Comparison of ENCODE assay signal across 14 cellular contexts in the genomic region with DNA sequence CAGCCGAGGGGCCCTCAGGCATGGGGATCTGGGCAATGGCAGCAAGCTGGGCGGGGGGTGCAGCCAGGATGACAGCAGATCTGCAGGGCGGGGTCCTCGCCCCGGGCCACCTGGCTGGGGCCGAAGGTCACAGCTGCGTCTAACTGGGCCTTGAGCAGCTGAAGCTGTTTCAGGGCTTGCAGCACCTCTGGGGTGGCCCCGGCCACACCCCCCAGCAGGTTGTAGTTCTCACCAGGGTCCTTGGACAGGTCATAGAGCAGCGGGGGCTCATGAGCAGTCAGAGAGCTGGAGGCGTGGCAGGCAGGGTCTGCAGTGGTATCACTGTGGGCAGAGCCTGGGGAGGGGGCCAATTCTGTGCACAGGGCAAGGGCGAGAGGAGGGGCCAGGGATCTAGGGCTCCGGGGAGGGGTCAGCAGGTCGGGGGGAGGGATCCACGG. TPM values are rescaled to one million over a fixed set of nuclear protein-coding genes. Genes with fewer than 3 reads are reported as not detected.
"Had no signal": no experiment of that assay in that cellular context is flagged by ENCODE, and none has a peak within 500 bp of the region (broad histone marks: within the 10 kb centered on the region; RNA-seq: fewer than 3 reads in every experiment).

No MANE protein-coding gene starts in this region.

- H3K9me3 ChIP-seq: body of pancreas, gastroesophageal sphincter, lower lobe of right lung, neutrophil, tibial artery had no signal

- H3K27me3 Mint-ChIP-seq: activated CD4-positive, alpha-beta T cell treated with anti-CD3 and anti-CD28 coated beads, Interleukin-2, amount 10 ng/mL, durations not matched to agents 24 days and 14 days; naive thymus-derived CD4-positive, alpha-beta T cell had no signal

- H3K27ac Mint-ChIP-seq: activated CD4-positive, alpha-beta T cell treated with anti-CD3 and anti-CD28 coated beads, Interleukin-2, amount 10 ng/mL, durations not matched to agents 24 days and 14 days; dendritic cell treated with granulocyte-macrophage colony-stimulating factor and Interleukin-4, amounts not matched to agents 40 ng/mL and 50 ng/mL, for 4 days had no signal

- H3K27me3 ChIP-seq: body of pancreas, neutrophil had no signal

- ATAC-seq: body of pancreas; gastroesophageal sphincter; lower lobe of right lung; naive thymus-derived CD4-positive, alpha-beta T cell had no signal

- H3K27ac ChIP-seq: gastroesophageal sphincter, lower lobe of right lung, SJSA1, skin epidermis, tibial artery had no signal

- H3K9me3 Mint-ChIP-seq: activated CD4-positive, alpha-beta T cell treated with anti-CD3 and anti-CD28 coated beads, Interleukin-2, amount 10 ng/mL, durations not matched to agents 24 days and 14 days; dendritic cell treated with granulocyte-macrophage colony-stimulating factor and Interleukin-4, amounts not matched to agents 40 ng/mL and 50 ng/mL, for 4 days; naive thymus-derived CD4-positive, alpha-beta T cell had no signal

- DNase-seq: activated CD4-positive, alpha-beta T cell treated with anti-CD3 and anti-CD28 coated beads, Interleukin-2, amount 10 ng/mL, durations not matched to agents 24 days and 14 days; activated naive CD4-positive, alpha-beta T cell treated with Interleukin-2 at 50 U/mL for 16 hours; activated T-cell treated with anti-CD3 and anti-CD28 coated beads, Interleukin-2, amount 50 U/mL, for 48 hours; amniotic stem cell; body of pancreas; lower lobe of right lung; naive thymus-derived CD4-positive, alpha-beta T cell; SW 1271; tibial artery had no signal

- H3K4me3 ChIP-seq: body of pancreas, gastroesophageal sphincter, lower lobe of right lung, SJSA1, skin epidermis, tibial artery had no signal

- H3K4me3 Mint-ChIP-seq: dendritic cell treated with granulocyte-macrophage colony-stimulating factor and Interleukin-4, amounts not matched to agents 40 ng/mL and 50 ng/mL, for 4 days had no signal

RNA-seq across cellular contexts. Expression of gene MAPK8IP2, which starts 24.6 kb away (rescaled TPM):
- polyA plus RNA-seq: naive thymus-derived CD4-positive, alpha-beta T cell had no signal

RNA-seq across cellular contexts. Expression of gene SHANK3, which starts 47.5 kb away (rescaled TPM):
- polyA plus RNA-seq: naive thymus-derived CD4-positive, alpha-beta T cell had no signal
